ENCODE assay signal across 13 cellular contexts in genomic region chr11:66800720-66801428, GRCh38. TPM values are rescaled to one million over a fixed set of nuclear protein-coding genes. Genes with fewer than 3 reads are reported as not detected.
A peak's percentile ranks its signal among the peaks of the same experiment; 100 is the strongest.
DNase-seq lines count a peak whose midpoint lies in the region; ATAC-seq and TF ChIP-seq lines count a peak whose summit lies in the region.
"Had no signal": no experiment of that assay in that cellular context is flagged by ENCODE, and none has a peak within 500 bp of the region (broad histone marks: within the 10 kb centered on the region; RNA-seq: fewer than 3 reads in every experiment).

No MANE protein-coding gene starts in this region.

- peak; percentile 35; the same call in 1 of the 2 replicates for TF ChIP-seq POLR2A in Raji (IDR thresholded peaks at IDR 0.05; ENCODE audit: insufficient read depth, low read depth, low read length)

- H3K4me3 ChIP-seq in GM12865 (ENCODE audit: low read depth, low read length) (no peak overlapping the region; the same call in 1 of the 2 replicates), left ventricle myocardium inferior (no peak overlapping the region)
- H3K4me3 ChIP-seq: cardiac muscle cell, thyroid gland had no signal

- H3K27me3 ChIP-seq in left ventricle myocardium inferior (ENCODE audit: low read depth): no peaks in the 10 kb centered on the region
- H3K27me3 ChIP-seq: cardiac muscle cell, thyroid gland had no signal

- ATAC-seq in GM21423 (IDR thresholded peaks at IDR 0.05; ENCODE audit: unreplicated experiment) (peak; percentile 64), HG03135 (IDR thresholded peaks at IDR 0.05; ENCODE audit: unreplicated experiment) (peak; percentile 78)

- no peaks in the 10 kb centered on the region for H3K4me1 ChIP-seq in left ventricle myocardium inferior
- H3K4me1 ChIP-seq: parathyroid adenoma, thyroid gland had no signal

- H3K36me3 ChIP-seq in left ventricle myocardium inferior: no peaks in the 10 kb centered on the region
- H3K36me3 ChIP-seq: thyroid gland had no signal

- H3K9me3 ChIP-seq in left ventricle myocardium inferior (replicated peaks): no peaks in the 10 kb centered on the region
- H3K9me3 ChIP-seq: thyroid gland had no signal

- H3K27ac ChIP-seq in left ventricle myocardium inferior (replicated peaks) (no peak overlapping the region), substantia nigra (ENCODE audit: low read depth, low read length, poor library complexity, severe bottlenecking) (no peak overlapping the region)
- H3K27ac ChIP-seq: cardiac muscle cell, parathyroid adenoma, thyroid gland had no signal

- TF ChIP-seq CTCF in GM12865 (IDR thresholded peaks at IDR 0.05; ENCODE audit: insufficient read depth, low read depth, low read length, missing control alignments) (no peak), left ventricle myocardium inferior (IDR thresholded peaks at IDR 0.05; ENCODE audit: borderline replicate concordance) (no peak)

- DNase-seq in GM12865 (ENCODE audit: low read depth) (peak; percentile 63), left ventricle myocardium inferior (no peak), substantia nigra (lab: John Stamatoyannopoulos, UW) (no peak), NCI-H748 (lab: John Stamatoyannopoulos, UW; ENCODE audit: unreplicated experiment) (no peak), NCI-H2029 (lab: John Stamatoyannopoulos, UW) (no peak)
- DNase-seq: activated CD8-positive, alpha-beta memory T cell treated with anti-CD3 and anti-CD28 coated beads, Interleukin-2, amount 50 U/mL, for 48 hours; effector memory CD4-positive, alpha-beta T cell; thyroid gland had no signal

- intact Hi-C loops in left ventricle myocardium inferior (cut with micrococcal nuclease): no loop called here

RNA-seq across cellular contexts. Expression of gene RCE1, which starts 42.4 kb away (rescaled TPM):
- total RNA-seq in left ventricle myocardium inferior: 5.1 TPM

RNA-seq across cellular contexts. Expression of gene LRFN4, which starts 56.0 kb away (rescaled TPM):
- 13.5 TPM for total RNA-seq in left ventricle myocardium inferior
